ENCODE assay signal across 15 cellular contexts in genomic region chr6:128710305-128710704, GRCh38.
"Had no signal": no experiment of that assay in that cellular context is flagged by ENCODE, and none has a peak within 500 bp of the region (broad histone marks: within the 10 kb centered on the region; RNA-seq: fewer than 3 reads in every experiment).

No MANE protein-coding gene starts in this region.

- H3K9me3 ChIP-seq: heart right ventricle, left lung, pancreas, tibial artery, uterus had no signal

- H3K27me3 ChIP-seq: brain microvascular endothelial cell, heart right ventricle, left lung, pancreas, tibial artery, uterus had no signal

- H3K27ac ChIP-seq: brain microvascular endothelial cell, heart right ventricle, left lung, pancreas, skin epidermis, tibial artery, uterus had no signal

- H3K4me1 ChIP-seq: left lung, pancreas, tibial artery, uterus had no signal

- DNase-seq: activated CD4-positive, alpha-beta T cell treated with anti-CD3 and anti-CD28 coated beads for 48 hours; activated CD8-positive, alpha-beta T cell treated with anti-CD3 and anti-CD28 coated beads, Interleukin-2, amount 10 ng/mL, durations not matched to agents 7 days and 5 days; activated naive CD4-positive, alpha-beta T cell treated with anti-CD3 and anti-CD28 coated beads, Interleukin-2, amount 50 U/mL, for 16 hours; amniotic stem cell; brain microvascular endothelial cell; cerebellar nuclear complex; dermis blood vessel endothelial cell; endodermal cell; heart right ventricle; left lung; mesenchymal stem cell; pancreas; tibial artery; uterus had no signal

- H3K4me3 ChIP-seq: heart right ventricle, left lung, pancreas, skin epidermis, tibial artery, uterus had no signal

- H3K36me3 ChIP-seq: brain microvascular endothelial cell, heart right ventricle, left lung, pancreas, tibial artery, uterus had no signal

- ATAC-seq: activated CD8-positive, alpha-beta T cell treated with anti-CD3 and anti-CD28 coated beads, Interleukin-2, amount 10 ng/mL, durations not matched to agents 7 days and 5 days; heart right ventricle; left lung; pancreas had no signal
